Comparison of ENCODE assay signal across 1 cellular context in genomic region chr3:10164546-10165393, GRCh38.
TF ChIP-seq lines count a peak whose summit lies in the region.

Gene IRAK2, plus strand, starts transcription at chr3:10164919. Its CDS starts 36 bp downstream, at chr3:10164955.

TF ChIP-seq in K562, 482 proteins besides CTCF, POLR2A, EP300 and RAD21 (continued from another document and continues in another):
- TF ChIP-seq BDP1 (IDR thresholded peaks at IDR 0.05; ENCODE audit: insufficient read depth, insufficient read length), result no peak
- 0 out of 2 replicates have a peak, but pooled peaks have one; percentile 29 for TF ChIP-seq ZNF282 (CRISPR knock-in tag; IDR thresholded peaks at IDR 0.05)
- TF ChIP-seq USF2 (CRISPR knock-in tag; IDR thresholded peaks at IDR 0.05), result 0 out of 2 replicates have a peak, but pooled peaks have one; percentile 2
- TF ChIP-seq ZNF12 (CRISPR knock-in tag; IDR thresholded peaks at IDR 0.05), result no peak; the same call in 1 of the 2 replicates
- TF ChIP-seq CHD4 (IDR thresholded peaks at IDR 0.05; ENCODE audit: insufficient read depth, insufficient replicate concordance, low read depth, low read length, poor library complexity, severe bottlenecking), result peak; percentile 21
- TF ChIP-seq KLF13 (tag; IDR thresholded peaks at IDR 0.05; ENCODE audit: borderline replicate concordance, low read depth), result peak; percentile 91
- TF ChIP-seq CXXC5 (CRISPR knock-in tag; IDR thresholded peaks at IDR 0.05), result peak; percentile 75
- peak; percentile 88 for TF ChIP-seq SAP30 (IDR thresholded peaks at IDR 0.05; ENCODE audit: borderline replicate concordance, insufficient read depth, low read depth, low read length, poor library complexity, severe bottlenecking)
- TF ChIP-seq ERF (CRISPR knock-in tag; IDR thresholded peaks at IDR 0.05), result 0 out of 2 replicates have a peak, but pooled peaks have one; percentile 11
- TF ChIP-seq ZNF511 (CRISPR knock-in tag; IDR thresholded peaks at IDR 0.05), result peak; percentile 71; the same call in 1 of the 2 replicates
- peak; percentile 90; the same call in 1 of the 2 replicates for TF ChIP-seq KAT7 (CRISPR knock-in tag; IDR thresholded peaks at IDR 0.05; ENCODE audit: borderline replicate concordance)
- TF ChIP-seq ID3 (CRISPR knock-in tag; IDR thresholded peaks at IDR 0.05), result no peak
- 0 out of 2 replicates have a peak, but pooled peaks have one; percentile 50 for TF ChIP-seq ID3 (tag; IDR thresholded peaks at IDR 0.05)
- peak; percentile 90 for TF ChIP-seq BCOR (IDR thresholded peaks at IDR 0.05)
- peak; percentile 91 for TF ChIP-seq L3MBTL2 (IDR thresholded peaks at IDR 0.05)
- TF ChIP-seq U2AF1 (optimal IDR thresholded peaks at IDR 0.05; ENCODE audit: low read depth, low read length), result peak; percentile 28
- TF ChIP-seq ZNF280A (IDR thresholded peaks at IDR 0.05; ENCODE audit: low read depth, partially characterized antibody), result no peak
- TF ChIP-seq ZNF77 (CRISPR knock-in tag; IDR thresholded peaks at IDR 0.05), result no peak
- TF ChIP-seq ZBTB17 (CRISPR knock-in tag; IDR thresholded peaks at IDR 0.05), result peak; percentile 74; the same call in 1 of the 2 replicates
- TF ChIP-seq CCNT2 (IDR thresholded peaks at IDR 0.05; ENCODE audit: borderline replicate concordance, extremely low read depth, insufficient read length, low read depth, low read length), result peak; percentile 36
- TF ChIP-seq MAX (CRISPR knock-in tag; IDR thresholded peaks at IDR 0.05), result peak; percentile 71; the same call in 1 of the 2 replicates
- no peak for TF ChIP-seq ZNF41 (CRISPR knock-in tag; conservative IDR thresholded peaks at IDR 0.05)
- no peak for TF ChIP-seq NR2C2 (CRISPR knock-in tag; IDR thresholded peaks at IDR 0.05)
- peak; percentile 28; the same call in 1 of the 2 replicates for TF ChIP-seq NR2C2 (tag; IDR thresholded peaks at IDR 0.05)
- 0 out of 2 replicates have a peak, but pooled peaks have one; percentile 37 for TF ChIP-seq HNRNPL (IDR thresholded peaks at IDR 0.05; ENCODE audit: low read depth, low read length)
- peak; percentile 95 for TF ChIP-seq KDM2B (CRISPR knock-in tag; IDR thresholded peaks at IDR 0.05)
- TF ChIP-seq GABPB1 (CRISPR knock-in tag; IDR thresholded peaks at IDR 0.05), result peak; percentile 76
- TF ChIP-seq CGGBP1 (CRISPR knock-in tag; IDR thresholded peaks at IDR 0.05), result no peak
- TF ChIP-seq TEAD1 (CRISPR knock-in tag; IDR thresholded peaks at IDR 0.05), result 0 out of 4 replicates have a peak, but pooled peaks of 1 of the 2 experiments have one; percentile 52
- no peak for TF ChIP-seq BRF2 (IDR thresholded peaks at IDR 0.05; ENCODE audit: borderline replicate concordance, insufficient read depth, insufficient read length)
- peak; percentile 77; the same call in 1 of the 2 replicates for TF ChIP-seq NR3C1 (CRISPR knock-in tag; IDR thresholded peaks at IDR 0.05)
- peak; percentile 65 for TF ChIP-seq RBM22 (IDR thresholded peaks at IDR 0.05; ENCODE audit: low read depth, low read length, poor library complexity, severe bottlenecking)
- TF ChIP-seq RB1 (IDR thresholded peaks at IDR 0.05; ENCODE audit: low read depth), result peak; percentile 75
- peak; percentile 62; the same call in 1 of the 2 replicates for TF ChIP-seq FOXP1 (CRISPR knock-in tag; IDR thresholded peaks at IDR 0.05)
- 0 out of 3 replicates have a peak, but pooled peaks of 1 of the 2 experiments have one; percentile 48 for TF ChIP-seq CBX3 (IDR thresholded peaks at IDR 0.05; ENCODE audit: borderline replicate concordance in 1 of 2, low read length in 2 of 2)
- peak; percentile 42 for TF ChIP-seq PCBP1 (IDR thresholded peaks at IDR 0.05; ENCODE audit: low read depth, low read length, poor library complexity, severe bottlenecking)
- no peak for TF ChIP-seq TCFL5 (CRISPR knock-in tag; conservative IDR thresholded peaks at IDR 0.05)
- TF ChIP-seq ZNF347 (CRISPR knock-in tag; IDR thresholded peaks at IDR 0.05; ENCODE audit: low read depth), result no peak
- TF ChIP-seq FOXP4 (CRISPR knock-in tag; IDR thresholded peaks at IDR 0.05; ENCODE audit: borderline replicate concordance), result peak; percentile 66; the same call in 1 of the 2 replicates
- peak; percentile 59 to 87; a peak in 3 of 4 replicates for TF ChIP-seq MAZ (CRISPR knock-in tag; conservative IDR thresholded peaks at IDR 0.05 in 1 of 2, IDR thresholded peaks at IDR 0.05 in 1 of 2)
- no peak for TF ChIP-seq SREBF1 (IDR thresholded peaks at IDR 0.05; ENCODE audit: borderline replicate concordance, low read depth, low read length)
- peak; percentile 15; the same call in 1 of the 2 replicates for TF ChIP-seq JUN (IDR thresholded peaks at IDR 0.05; ENCODE audit: borderline replicate concordance, low read depth, low read length)
- TF ChIP-seq JUN (CRISPR knock-in tag; IDR thresholded peaks at IDR 0.05; ENCODE audit: borderline replicate concordance), result no peak
- TF ChIP-seq DEAF1 (CRISPR knock-in tag; IDR thresholded peaks at IDR 0.05), result no peak
- TF ChIP-seq DPF2 (IDR thresholded peaks at IDR 0.05), result no peak
- no peak; the same call in none of the 2 replicates for TF ChIP-seq CREB1 (IDR thresholded peaks at IDR 0.05)
- TF ChIP-seq CREB1 (CRISPR knock-in tag; IDR thresholded peaks at IDR 0.05), result peak; percentile 54; the same call in 1 of the 2 replicates
- TF ChIP-seq ESRRA (IDR thresholded peaks at IDR 0.05; ENCODE audit: borderline replicate concordance, low read depth), result 0 out of 2 replicates have a peak, but pooled peaks have one; percentile 10
- TF ChIP-seq AFF4 (CRISPR knock-in tag; IDR thresholded peaks at IDR 0.05), result peak; percentile 85; the same call in 1 of the 2 replicates
- TF ChIP-seq ZNF75A (CRISPR knock-in tag; IDR thresholded peaks at IDR 0.05), result no peak
- TF ChIP-seq TOE1 (IDR thresholded peaks at IDR 0.05; ENCODE audit: borderline replicate concordance), result 0 out of 2 replicates have a peak, but pooled peaks have one; percentile 9
- TF ChIP-seq TOE1 (CRISPR knock-in tag; IDR thresholded peaks at IDR 0.05; ENCODE audit: borderline replicate concordance, low read depth), result 0 out of 2 replicates have a peak, but pooled peaks have one; percentile 66
- 0 out of 2 replicates have a peak, but pooled peaks have one; percentile 29 for TF ChIP-seq NR1H2 (CRISPR knock-in tag; IDR thresholded peaks at IDR 0.05)
- TF ChIP-seq FOXM1 (IDR thresholded peaks at IDR 0.05; ENCODE audit: low read depth), result no peak
- TF ChIP-seq FOXM1 (CRISPR knock-in tag; IDR thresholded peaks at IDR 0.05; ENCODE audit: low read depth), result peak; percentile 70; the same call in 1 of the 2 replicates
- TF ChIP-seq TFAP4 (CRISPR knock-in tag; IDR thresholded peaks at IDR 0.05; ENCODE audit: borderline replicate concordance), result peak; percentile 68; the same call in 1 of the 2 replicates
- TF ChIP-seq E2F3 (CRISPR knock-in tag; IDR thresholded peaks at IDR 0.05), result 0 out of 2 replicates have a peak, but pooled peaks have one; percentile 69
- TF ChIP-seq HDAC1 (IDR thresholded peaks at IDR 0.05), result peak in 1 of 2 experiments; percentile 81; a peak in 2 of 4 replicates
